In the genomic region with DNA sequence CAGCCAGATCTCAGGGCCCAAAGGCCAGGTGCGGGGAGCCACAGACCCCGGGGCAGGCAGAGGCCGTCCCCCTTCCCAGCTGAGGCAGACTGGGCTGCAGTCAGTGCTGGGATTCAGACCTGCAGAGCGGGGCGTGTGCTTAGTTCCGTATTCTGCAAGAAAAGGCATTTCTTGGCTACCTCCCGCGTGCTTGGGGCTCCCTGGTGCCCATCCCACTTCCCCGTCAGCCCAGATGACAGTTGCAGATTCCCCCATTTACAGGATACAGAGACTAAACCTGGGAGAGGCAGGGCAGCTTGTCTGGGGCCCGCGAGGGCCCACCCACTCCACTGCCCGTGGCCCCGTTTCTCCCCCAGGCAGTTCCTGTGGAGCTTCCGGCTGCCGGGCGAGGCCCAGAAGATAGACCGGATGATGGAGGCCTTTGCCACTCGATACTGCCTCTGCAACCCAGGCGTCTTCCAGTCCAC, we compare ENCODE assay signal across 11 cellular contexts. TPM values are rescaled to one million over a fixed set of nuclear protein-coding genes. Genes with fewer than 3 reads are reported as not detected.
A peak's percentile ranks its signal among the peaks of the same experiment; 100 is the strongest.
DNase-seq lines count a peak whose midpoint lies in the region; ATAC-seq and TF ChIP-seq lines count a peak whose summit lies in the region.
"Had no signal": no experiment of that assay in that cellular context is flagged by ENCODE, and none has a peak within 500 bp of the region (broad histone marks: within the 10 kb centered on the region; RNA-seq: fewer than 3 reads in every experiment).

No MANE protein-coding gene starts in this region.

- no CpG with 5 or more reads among the region's 19 CpGs for WGBS in gastroesophageal sphincter (ENCODE audit: low coverage in 1 of 2), 2 donors
- WGBS in transverse colon (ENCODE audit: low coverage in 1 of 2), 2 donors, result 66% methylated on average over 19 of the region's 19 CpGs; no CpG with 5 or more reads in 1 of the 2 donors

- no peak for TF ChIP-seq CTCF in gastroesophageal sphincter (IDR thresholded peaks at IDR 0.05)
- TF ChIP-seq CTCF in transverse colon (IDR thresholded peaks at IDR 0.05), result no peak

- no peaks in the 10 kb centered on the region for H3K9me3 ChIP-seq in gastroesophageal sphincter
- no peaks in the 10 kb centered on the region for H3K9me3 ChIP-seq in transverse colon

- H3K4me3 ChIP-seq in gastroesophageal sphincter, result no peak overlapping the region
- no peak overlapping the region for H3K4me3 ChIP-seq in transverse colon

- DNase-seq in activated T-cell treated with anti-CD3 and anti-CD28 coated beads, Interleukin-2, amount 50 U/mL, for 1 hour, result peak; percentile 52
- no peak for DNase-seq in activated T-cell treated with anti-CD3 and anti-CD28 coated beads for 4 hours
- peak; percentile 41 for DNase-seq in activated CD4-positive, alpha-beta T cell treated with anti-CD3 and anti-CD28 coated beads, Interleukin-2, amount 50 U/mL, for 1 hour
- no peak for DNase-seq in transverse colon
- no peak for DNase-seq in NCI-H1436 (lab: John Stamatoyannopoulos, UW)
- no peak for DNase-seq in midbrain (lab: John Stamatoyannopoulos, UW)
- DNase-seq: kidney, NCI-H774 had no signal

- TF ChIP-seq POLR2A in gastroesophageal sphincter (IDR thresholded peaks at IDR 0.05), result no peak
- no peak for TF ChIP-seq POLR2A in transverse colon (IDR thresholded peaks at IDR 0.05)

- H3K27ac ChIP-seq in gastroesophageal sphincter (no peak overlapping the region), transverse colon (peak overlapping the region; percentile 10 to 41 (median 22))

- ATAC-seq in gastroesophageal sphincter (peak; percentile 43), HG02798 (IDR thresholded peaks at IDR 0.05; ENCODE audit: poor library complexity, unreplicated experiment) (no peak)

- intact Hi-C loops in transverse colon (cut with DNase I; ENCODE audit: low total_unique reads), result no loop called here

- H3K27me3 ChIP-seq in gastroesophageal sphincter (peaks cover 54% of the 10 kb centered on the region), transverse colon (no peaks in the 10 kb centered on the region)

- H3K36me3 ChIP-seq in gastroesophageal sphincter (no peaks in the 10 kb centered on the region), transverse colon (no peaks in the 10 kb centered on the region)

- no peaks in the 10 kb centered on the region for H3K4me1 ChIP-seq in gastroesophageal sphincter
- H3K4me1 ChIP-seq in transverse colon, result peaks cover 0 to 3% (median 0%) of the 10 kb centered on the region in 4 donors

- TF ChIP-seq EP300 in gastroesophageal sphincter (IDR thresholded peaks at IDR 0.05) (no peak), transverse colon (IDR thresholded peaks at IDR 0.05; ENCODE audit: low read depth) (no peak)

- in situ Hi-C loops in transverse colon (cut with MboI; ENCODE audit: low pct_ligation_motif_present in 1 of 4, low pct_unique_long_range_greater_than_20kb in 1 of 4, low sequenced_read_pairs in 3 of 4), result no loop called here

RNA-seq across cellular contexts. Expression of a gene that starts 18.3 kb away (rescaled TPM):
- total RNA-seq in gastroesophageal sphincter, result 10 to 100 TPM in 2 of 4 donors, 1 to 10 TPM in 2; 4.2 to 21.3 (median 9.3) TPM
- 10 to 100 TPM in 2 of 4 donors, 1 to 10 TPM in 2; 1.4 to 26.9 (median 10.6) TPM for total RNA-seq in transverse colon
- total RNA-seq: HT-29 had no signal

RNA-seq across cellular contexts. Expression of a gene that starts 56.5 kb away (rescaled TPM):
- 10 to 100 TPM in 1 of 4 donors, 1 to 10 TPM in 3; 2.0 to 11.3 (median 6.4) TPM for total RNA-seq in gastroesophageal sphincter
- total RNA-seq in transverse colon, result 10 to 100 TPM in 3 of 4 donors, 1 to 10 TPM in 1; 5.2 to 36.3 (median 24.0) TPM

Comparison
In these comparisons a context has a peak if more than half of its experiments do, and no peak if none do; other contexts are left out.
1. DNase-seq: peak in activated T-cell treated with anti-CD3 and anti-CD28 coated beads, Interleukin-2, amount 50 U/mL, for 1 hour (single experiment) and activated CD4-positive, alpha-beta T cell treated with anti-CD3 and anti-CD28 coated beads, Interleukin-2, amount 50 U/mL, for 1 hour (single experiment); none in activated T-cell treated with anti-CD3 and anti-CD28 coated beads for 4 hours (single experiment), transverse colon (single experiment), NCI-H1436 (single experiment) and midbrain (single experiment).
2. H3K27ac ChIP-seq: peak in transverse colon (4 of 4); none in gastroesophageal sphincter (0 of 4).